Comparison of ENCODE assay signal across 26 cellular contexts in genomic region chr1:22203335-22203734, GRCh38.
"Had no signal": no experiment of that assay in that cellular context is flagged by ENCODE, and none has a peak within 500 bp of the region (broad histone marks: within the 10 kb centered on the region; RNA-seq: fewer than 3 reads in every experiment).

No MANE protein-coding gene starts in this region.

- H3K27me3 ChIP-seq: ovary, thyroid gland had no signal

- H3K9me3 ChIP-seq: esophagus squamous epithelium, lower lobe of right lung, ovary, psoas muscle, stomach, thyroid gland had no signal

- H3K4me1 ChIP-seq: psoas muscle had no signal

- DNase-seq: dermis blood vessel endothelial cell; effector memory CD8-positive, alpha-beta T cell; erythroblast; esophagus squamous epithelium; hypothalamus; left ventricle myocardium superior; lower lobe of right lung; naive thymus-derived CD8-positive, alpha-beta T cell; nephron progenitor cell; occipital lobe; ovary; psoas muscle; right cardiac atrium; stimulated activated CD4-positive, alpha-beta T cell treated with anti-CD3 and anti-CD28 coated beads, Interleukin-12 subunit alpha, Interleukin-12 subunit beta, amount 100 ng/mL, for 4 hours; stimulated activated CD4-positive, alpha-beta T cell treated with anti-CD3 and anti-CD28 coated beads, Interleukin-2, amount 100 ng/mL, for 24 hours; stimulated activated CD4-positive, alpha-beta T cell treated with anti-CD3 and anti-CD28 coated beads, Interleukin-4, amount 100 ng/mL, for 24 hours; stimulated activated naive CD4-positive, alpha-beta T cell treated with Interleukin-2 at 50 U/mL for 16 hours; stomach; thyroid gland; trophoblast cell had no signal

- H3K27ac ChIP-seq: coronary artery, esophagus squamous epithelium, lower lobe of right lung, ovary, psoas muscle, stomach, thyroid gland had no signal

- H3K4me2 ChIP-seq: smooth muscle cell had no signal

- FAIRE-seq: endometrium, frontal cortex, keratinocyte had no signal

- H3K4me3 ChIP-seq: coronary artery, esophagus squamous epithelium, lower lobe of right lung, ovary, psoas muscle, smooth muscle cell, stomach, thyroid gland had no signal

- ATAC-seq: effector memory CD8-positive, alpha-beta T cell; left ventricle myocardium superior; lower lobe of right lung; naive thymus-derived CD8-positive, alpha-beta T cell; psoas muscle; right cardiac atrium; stimulated activated effector memory CD8-positive, alpha-beta T cell treated with anti-CD3 and anti-CD28 coated beads, Interleukin-12 subunit alpha, Interleukin-12 subunit beta, amount 100 ng/mL, for 72 hours had no signal

- H3K36me3 ChIP-seq: esophagus squamous epithelium, lower lobe of right lung, ovary, stomach, thyroid gland had no signal
